ENCODE assay signal across 28 cellular contexts in genomic region chr6:142617158-142617557, GRCh38.
"Had no signal": no experiment of that assay in that cellular context is flagged by ENCODE, and none has a peak within 500 bp of the region (broad histone marks: within the 10 kb centered on the region; RNA-seq: fewer than 3 reads in every experiment).

No MANE protein-coding gene starts in this region.

- H3K27ac Mint-ChIP-seq: effector memory CD8-positive, alpha-beta T cell; memory B cell; natural killer cell treated with Interleukin-12 subunit alpha and Interleukin-12 subunit beta and Interleukin-15 and Interleukin-18, amount 100 ng/mL, for 72 hours; neural progenitor cell; progenitor cell of endocrine pancreas; stimulated activated naive B cell treated with anti-CD40 and anti-IgM and Interleukin-4, amounts not matched to agents 10 μg/mL and 1 μg/mL and 100 μg/mL, for 72 hours; stimulated activated naive CD8-positive, alpha-beta T cell treated with anti-CD3 and anti-CD28 coated beads, Interleukin-15, amount 100 ng/mL, for 72 hours had no signal

- H3K9me3 Mint-ChIP-seq: effector memory CD8-positive, alpha-beta T cell; natural killer cell treated with Interleukin-12 subunit alpha and Interleukin-12 subunit beta and Interleukin-15 and Interleukin-18, amount 100 ng/mL, for 72 hours; neural progenitor cell; stimulated activated naive B cell treated with anti-CD40 and anti-IgM and Interleukin-4, amounts not matched to agents 10 μg/mL and 1 μg/mL and 100 μg/mL, for 72 hours had no signal

- H3K36me3 ChIP-seq: esophagus muscularis mucosa, heart right ventricle, left ventricle myocardium inferior, lower lobe of right lung, neural progenitor cell, right lobe of liver, suprapubic skin, transverse colon, upper lobe of right lung, uterus had no signal

- H3K4me3 ChIP-seq: coronary artery, esophagus muscularis mucosa, heart right ventricle, left ventricle myocardium inferior, lower lobe of right lung, mucosa of descending colon, neural progenitor cell, right lobe of liver, suprapubic skin, transverse colon, upper lobe of right lung, uterus had no signal

- H3K4me1 ChIP-seq: esophagus muscularis mucosa, heart right ventricle, left ventricle myocardium inferior, lower lobe of right lung, neural progenitor cell, parathyroid adenoma, right lobe of liver, suprapubic skin, transverse colon, upper lobe of right lung, uterus had no signal

- H3K4me1 Mint-ChIP-seq: memory B cell; naive B cell; neural progenitor cell; stimulated activated naive B cell treated with anti-CD40 and anti-IgM and Interleukin-4, amounts not matched to agents 10 μg/mL and 1 μg/mL and 100 μg/mL, for 72 hours; stimulated activated naive CD8-positive, alpha-beta T cell treated with anti-CD3 and anti-CD28 coated beads, Interleukin-15, amount 100 ng/mL, for 72 hours had no signal

- H3K27me3 ChIP-seq: esophagus muscularis mucosa, neural progenitor cell, right lobe of liver, suprapubic skin, transverse colon, upper lobe of right lung, uterus had no signal

- ATAC-seq: effector memory CD8-positive, alpha-beta T cell; heart right ventricle; left colon; lower lobe of right lung; mucosa of descending colon; natural killer cell treated with Interleukin-12 subunit alpha and Interleukin-12 subunit beta and Interleukin-15 and Interleukin-18, amount 100 ng/mL, for 72 hours; right lobe of liver; stimulated activated naive B cell treated with anti-CD40 and anti-IgM and Interleukin-4, amounts not matched to agents 10 μg/mL and 1 μg/mL and 100 μg/mL, for 72 hours; stimulated activated naive CD8-positive, alpha-beta T cell treated with anti-CD3 and anti-CD28 coated beads, Interleukin-15, amount 100 ng/mL, for 72 hours; upper lobe of right lung had no signal

- H3K4me3 Mint-ChIP-seq: effector memory CD8-positive, alpha-beta T cell; memory B cell; naive B cell; natural killer cell treated with Interleukin-12 subunit alpha and Interleukin-12 subunit beta and Interleukin-15 and Interleukin-18, amount 100 ng/mL, for 72 hours; neural progenitor cell; stimulated activated naive B cell treated with anti-CD40 and anti-IgM and Interleukin-4, amounts not matched to agents 10 μg/mL and 1 μg/mL and 100 μg/mL, for 72 hours; stimulated activated naive CD8-positive, alpha-beta T cell treated with anti-CD3 and anti-CD28 coated beads, Interleukin-15, amount 100 ng/mL, for 72 hours had no signal

- H3K27me3 Mint-ChIP-seq: stimulated activated naive CD8-positive, alpha-beta T cell treated with anti-CD3 and anti-CD28 coated beads, Interleukin-15, amount 100 ng/mL, for 72 hours had no signal

- H3K27ac ChIP-seq: coronary artery, esophagus muscularis mucosa, heart right ventricle, left ventricle myocardium inferior, lower lobe of right lung, neural progenitor cell, parathyroid adenoma, right lobe of liver, suprapubic skin, transverse colon, upper lobe of right lung, uterus had no signal

- H3K4me2 ChIP-seq: neural progenitor cell had no signal

- H2AFZ ChIP-seq: neural progenitor cell, parathyroid adenoma had no signal

- H3K36me3 Mint-ChIP-seq: memory B cell; naive B cell; natural killer cell treated with Interleukin-12 subunit alpha and Interleukin-12 subunit beta and Interleukin-15 and Interleukin-18, amount 100 ng/mL, for 72 hours; neural progenitor cell; stimulated activated naive B cell treated with anti-CD40 and anti-IgM and Interleukin-4, amounts not matched to agents 10 μg/mL and 1 μg/mL and 100 μg/mL, for 72 hours had no signal

- DNase-seq: effector memory CD8-positive, alpha-beta T cell; foreskin melanocyte; glutamatergic neuron; heart right ventricle; hippocampal formation; kidney glomerular epithelial cell; left colon; left ventricle myocardium inferior; lower lobe of right lung; mucosa of descending colon; naive B cell; right lobe of liver; small intestine; stimulated activated CD4-positive, alpha-beta T cell treated with anti-CD3 and anti-CD28 coated beads, Interleukin-15, amount 100 ng/mL, for 24 hours; stimulated activated CD4-positive, alpha-beta T cell treated with anti-CD3 and anti-CD28 coated beads, Interleukin-2, amount 100 ng/mL, for 48 hours; stimulated activated naive B cell treated with anti-CD40 and anti-IgM and Interleukin-4, amounts not matched to agents 10 μg/mL and 1 μg/mL and 100 μg/mL, for 72 hours; stimulated activated naive CD8-positive, alpha-beta T cell treated with anti-CD3 and anti-CD28 coated beads, Interleukin-15, amount 100 ng/mL, for 72 hours; transverse colon; upper lobe of right lung; uterus had no signal

- H3K79me2 ChIP-seq: parathyroid adenoma had no signal
